In genomic region chr11:296976-297665, GRCh38 we compare ENCODE assay signal across 1 cellular context.
TF ChIP-seq lines count a peak whose summit lies in the region.

No MANE protein-coding gene starts in this region.

TF ChIP-seq in H1, 55 proteins besides CTCF, POLR2A, EP300 and RAD21:
- no peak for TF ChIP-seq KDM5A (IDR thresholded peaks at IDR 0.05; ENCODE audit: low read length)
- TF ChIP-seq ZNF274 (IDR thresholded peaks at IDR 0.05; ENCODE audit: borderline replicate concordance, extremely low read depth, low read length) = no peak
- TF ChIP-seq POLR2AphosphoS5 (IDR thresholded peaks at IDR 0.05; ENCODE audit: low read depth, low read length) = no peak
- TF ChIP-seq CHD2 (IDR thresholded peaks at IDR 0.05; ENCODE audit: low read length) = no peak
- TF ChIP-seq FOSL1 (IDR thresholded peaks at IDR 0.05; ENCODE audit: insufficient read depth, low read depth, low read length) = no peak
- TF ChIP-seq, protein P1, sequence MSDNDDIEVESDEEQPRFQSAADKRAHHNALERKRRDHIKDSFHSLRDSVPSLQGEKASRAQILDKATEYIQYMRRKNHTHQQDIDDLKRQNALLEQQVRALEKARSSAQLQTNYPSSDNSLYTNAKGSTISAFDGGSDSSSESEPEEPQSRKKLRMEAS (IDR thresholded peaks at IDR 0.05) = no peak
- no peak for TF ChIP-seq BRCA1 (IDR thresholded peaks at IDR 0.05; ENCODE audit: low read depth, low read length)
- TF ChIP-seq CEBPB (IDR thresholded peaks at IDR 0.05; ENCODE audit: low read depth, low read length) = no peak
- TF ChIP-seq ATF3 (IDR thresholded peaks at IDR 0.05; ENCODE audit: insufficient read depth, low read depth, low read length) = no peak
- TF ChIP-seq BACH1 (IDR thresholded peaks at IDR 0.05; ENCODE audit: low read length) = no peak
- TF ChIP-seq PHF8 (conservative IDR thresholded peaks at IDR 0.05; ENCODE audit: low read depth, low read length) = no peak
- TF ChIP-seq SIN3A (conservative IDR thresholded peaks at IDR 0.05 in 1 of 2, IDR thresholded peaks at IDR 0.05 in 1 of 2; ENCODE audit: low read depth in 1 of 2, low read length in 2 of 2) = no peak
- no peak for TF ChIP-seq RFX5 (IDR thresholded peaks at IDR 0.05; ENCODE audit: borderline replicate concordance, low read depth, low read length)
- TF ChIP-seq POU5F1 (IDR thresholded peaks at IDR 0.05; ENCODE audit: low read depth, low read length) = no peak
- TF ChIP-seq BCL11A (IDR thresholded peaks at IDR 0.05; ENCODE audit: low read depth in 2 of 2, low read length in 2 of 2) = no peak
- no peak for TF ChIP-seq ASH2L (IDR thresholded peaks at IDR 0.05; ENCODE audit: low read length)
- TF ChIP-seq CBX5 (IDR thresholded peaks at IDR 0.05; ENCODE audit: low read depth, low read length) = no peak
